Comparison of ENCODE assay signal across 16 cellular contexts in genomic region chr1:25702101-25702775, GRCh38.
DNase-seq lines count a peak whose midpoint lies in the region; ATAC-seq, FAIRE-seq and TF ChIP-seq lines count a peak whose summit lies in the region.
"Had no signal": no experiment of that assay in that cellular context is flagged by ENCODE, and none has a peak within 500 bp of the region (broad histone marks: within the 10 kb centered on the region; RNA-seq: fewer than 3 reads in every experiment).

No MANE protein-coding gene starts in this region.

- peak overlapping the region; percentile 27 for H3K4ac ChIP-seq in H1 (replicated peaks; ENCODE audit: insufficient read length, low read depth, low read length)

- H4K8ac ChIP-seq in H1 (ENCODE audit: extremely low read depth, insufficient read depth, low read length) = peak overlapping the region; percentile 85; the same call in 1 of the 2 replicates

- H3K9me3 Mint-ChIP-seq in effector memory CD8-positive, alpha-beta T cell = no peaks in the 10 kb centered on the region
- no peaks in the 10 kb centered on the region for H3K9me3 Mint-ChIP-seq in glutamatergic neuron (ENCODE audit: unreplicated experiment)

- H3K23ac ChIP-seq in H1 (ENCODE audit: insufficient read length) = no peak overlapping the region

- H3K27ac ChIP-seq in left ventricle myocardium inferior (replicated peaks) (peak overlapping the region; percentile 96), H1 (ENCODE audit: low read depth, low read length) (peak overlapping the region; percentile 43; the same call in 1 of the 2 replicates), muscle layer of colon (ENCODE audit: low read depth, low read length) (peak overlapping the region; percentile 60)
- H3K27ac ChIP-seq: parathyroid adenoma, SK-N-MC had no signal

- no peak overlapping the region for H3K56ac ChIP-seq in H1 (replicated peaks; ENCODE audit: insufficient read length, low read depth, low read length)

- intact Hi-C loops in left ventricle myocardium inferior (cut with micrococcal nuclease) (no loop called here), cardiac septum (cut with DNase I) (no loop called here)

- no peaks in the 10 kb centered on the region for H3K9me3 ChIP-seq in left ventricle myocardium inferior (replicated peaks)
- H3K9me3 ChIP-seq in H1 (ENCODE audit: insufficient read depth in 2 of 2, low read depth in 1 of 2, low read length in 1 of 2) = no peaks in the 10 kb centered on the region
- H3K9me3 ChIP-seq in muscle layer of colon (ENCODE audit: low read length) = no peaks in the 10 kb centered on the region

- TF ChIP-seq RAD21 in H1 (IDR thresholded peaks at IDR 0.05 in 1 of 2, conservative IDR thresholded peaks at IDR 0.05 in 1 of 2; ENCODE audit: low read depth in 2 of 2, low read length in 2 of 2) = peak in 1 of 2 experiments; percentile 35; a peak in 1 of 4 replicates

- H3K27me3 Mint-ChIP-seq in effector memory CD8-positive, alpha-beta T cell = no peaks in the 10 kb centered on the region
- peaks cover 6% of the 10 kb centered on the region for H3K27me3 Mint-ChIP-seq in glutamatergic neuron (ENCODE audit: unreplicated experiment)

- H3K4me3 ChIP-seq in left ventricle myocardium inferior (no peak overlapping the region), H1 (ENCODE audit: extremely low read depth in 1 of 4, insufficient read depth in 2 of 4, low read depth in 3 of 4, low read length in 4 of 4) (0 out of 8 replicates have a peak overlapping the region, but pooled peaks of 1 of the 4 experiments have one; percentile 8), muscle layer of colon (ENCODE audit: low read depth in 1 of 2, low read length in 2 of 2) (no peak overlapping the region)
- H3K4me3 ChIP-seq: SK-N-MC had no signal

- H3K36me3 ChIP-seq in left ventricle myocardium inferior = no peaks in the 10 kb centered on the region
- no peaks in the 10 kb centered on the region for H3K36me3 ChIP-seq in H1 (ENCODE audit: control insufficient read depth in 2 of 4, insufficient read depth in 4 of 4, low read length in 3 of 4)
- H3K36me3 ChIP-seq in muscle layer of colon (ENCODE audit: insufficient read depth, low read length) = no peaks in the 10 kb centered on the region

- POLR2A ChIA-PET in H1 (lab: Charles Lee; ENCODE audit: partially characterized antibody) = interaction anchor here (0.5 to 1.3 kb wide), 4 partner anchors 45 to 183 kb away, joined by 3 read pairs; no protein-coding TSS in a partner anchor

- no peaks in the 10 kb centered on the region for H3K79me1 ChIP-seq in H1 (ENCODE audit: low read depth, low read length)

- peak in 1 of 2 experiments; percentile 26; a peak in 1 of 3 replicates for TF ChIP-seq POLR2A in H1 (IDR thresholded peaks at IDR 0.05; ENCODE audit: control extremely low read depth in 1 of 2, low read depth in 2 of 2, low read length in 2 of 2)

- H2BK15ac ChIP-seq in H1 (ENCODE audit: low read length) = no peak overlapping the region; the same call in 1 of the 2 replicates

- peak in 1 of 2 experiments; percentile 61; a peak in 1 of 3 replicates for TF ChIP-seq EP300 in H1 (IDR thresholded peaks at IDR 0.05; ENCODE audit: borderline replicate concordance in 1 of 2, low read depth in 2 of 2, low read length in 2 of 2)

- no peak overlapping the region for H3K14ac ChIP-seq in H1 (ENCODE audit: insufficient read length)

- H3K79me2 ChIP-seq in H1 (ENCODE audit: control insufficient read depth in 1 of 2, insufficient read depth in 2 of 2, low read length in 2 of 2) = no peaks in the 10 kb centered on the region

- peaks cover 17 to 27% of the 10 kb centered on the region in 2 donors for H3K4me1 Mint-ChIP-seq in effector memory CD8-positive, alpha-beta T cell (ENCODE audit: low read depth in 2 of 2)
- H3K4me1 Mint-ChIP-seq in glutamatergic neuron (ENCODE audit: low read depth, unreplicated experiment) = peaks cover 35% of the 10 kb centered on the region

- H3K4me2 ChIP-seq in H1 (ENCODE audit: insufficient read depth in 1 of 2, low read depth in 2 of 2, low read length in 2 of 2) = peak overlapping the region; percentile 54 to 60; a peak in 3 of 4 replicates

- no peak for ATAC-seq in effector memory CD8-positive, alpha-beta T cell (replicated peaks)

- peak; percentile 85 for FAIRE-seq in H1 (lab: Jason Lieb, UNC)
- FAIRE-seq: frontal cortex, keratinocyte had no signal

- H3K18ac ChIP-seq in H1 (ENCODE audit: extremely low read depth, low read length) = peak overlapping the region; percentile 92

- no peak for DNase-seq in left ventricle myocardium inferior
- no peak for DNase-seq in cardiac septum (ENCODE audit: low spot score)
- no peak for DNase-seq in H1 (ENCODE audit: low read depth in 1 of 2, low spot score in 2 of 2)
- DNase-seq in effector memory CD8-positive, alpha-beta T cell = no peak
- DNase-seq in glutamatergic neuron = no peak
- DNase-seq in GM19240 (ENCODE audit: insufficient read length, low spot score) = no peak
- DNase-seq in T-helper 2 cell = no peak
- DNase-seq: activated CD4-positive, alpha-beta memory T cell treated with anti-CD3 and anti-CD28 coated beads, Interleukin-2, amount 10 ng/mL, durations not matched to agents 7 days and 5 days; effector CD4-positive, alpha-beta T cell; NCI-H1930; NCI-H510A had no signal

- H3K27me3 ChIP-seq in left ventricle myocardium inferior (ENCODE audit: low read depth) = no peaks in the 10 kb centered on the region
- H3K27me3 ChIP-seq in H1 (replicated peaks in 1 of 4; ENCODE audit: control insufficient read depth in 3 of 4, extremely low read depth in 1 of 4, insufficient read depth in 3 of 4, low read length in 3 of 4) = no peaks in the 10 kb centered on the region
- H3K27me3 ChIP-seq in muscle layer of colon (ENCODE audit: control insufficient read depth in 1 of 2, insufficient read depth in 2 of 2, low read length in 2 of 2) = no peaks in the 10 kb centered on the region

- H2BK12ac ChIP-seq in H1 (ENCODE audit: low read depth, low read length) = peak overlapping the region; percentile 60; the same call in 1 of the 2 replicates

- TF ChIP-seq CTCF in left ventricle myocardium inferior (IDR thresholded peaks at IDR 0.05; ENCODE audit: borderline replicate concordance) = no peak
- no peak for TF ChIP-seq CTCF in H1 (IDR thresholded peaks at IDR 0.05; ENCODE audit: control extremely low read depth in 1 of 3, insufficient read depth in 1 of 3, low read depth in 1 of 3, low read length in 3 of 3)
- TF ChIP-seq CTCF in glutamatergic neuron (IDR thresholded peaks at IDR 0.05; ENCODE audit: partially characterized antibody, unreplicated experiment) = no peak

- no peak overlapping the region for H4K91ac ChIP-seq in H1 (replicated peaks; ENCODE audit: insufficient read length, low read length)

- peaks cover 7% of the 10 kb centered on the region for H3K36me3 Mint-ChIP-seq in effector memory CD8-positive, alpha-beta T cell (ENCODE audit: insufficient read depth)
- H3K36me3 Mint-ChIP-seq in glutamatergic neuron (ENCODE audit: unreplicated experiment) = no peaks in the 10 kb centered on the region

- no peak overlapping the region for H2AFZ ChIP-seq in H1 (ENCODE audit: low read length)
- H2AFZ ChIP-seq: parathyroid adenoma had no signal

- no peaks in the 10 kb centered on the region for H3K23me2 ChIP-seq in H1 (ENCODE audit: low read depth, low read length)

- no peak overlapping the region for H2AK5ac ChIP-seq in H1 (ENCODE audit: low read depth, low read length)

- H2BK120ac ChIP-seq in H1 (replicated peaks; ENCODE audit: low read depth, low read length) = no peak overlapping the region

- 66% methylated on average over 11 of the region's 11 CpGs; no CpG with 5 or more reads in 1 of the 2 experiments for WGBS in H1 (ENCODE audit: extremely low coverage in 1 of 2, insufficient coverage in 1 of 2, insufficient read length in 1 of 2, insufficient replicate concordance in 2 of 2, low coverage in 1 of 2, low lambda C conversion rate in 2 of 2, missing lambda C conversion rate in 1 of 2), 2 experiments

- H4K20me1 ChIP-seq in H1 (replicated peaks in 1 of 2; ENCODE audit: control insufficient read depth in 1 of 2, insufficient read depth in 2 of 2, low read length in 2 of 2) = no peaks in the 10 kb centered on the region

- no peak overlapping the region for H3K9ac ChIP-seq in H1 (replicated peaks in 1 of 4; ENCODE audit: extremely low read depth in 1 of 4, low read depth in 3 of 4, low read length in 3 of 4)
- H3K9ac ChIP-seq in muscle layer of colon (ENCODE audit: low read length) = no peak overlapping the region
- H3K9ac ChIP-seq: parathyroid adenoma had no signal

- H2BK20ac ChIP-seq in H1 (ENCODE audit: low read length) = peak overlapping the region; percentile 29; the same call in 1 of the 2 replicates

- H2BK5ac ChIP-seq in H1 (ENCODE audit: low read depth, low read length) = peak overlapping the region; percentile 68; the same call in 1 of the 2 replicates

- H3K27ac Mint-ChIP-seq in effector memory CD8-positive, alpha-beta T cell = no peak overlapping the region
- no peak overlapping the region for H3K27ac Mint-ChIP-seq in glutamatergic neuron (ENCODE audit: unreplicated experiment)
- H3K27ac Mint-ChIP-seq: activated CD4-positive, alpha-beta memory T cell treated with anti-CD3 and anti-CD28 coated beads, Interleukin-2, amount 10 ng/mL, durations not matched to agents 7 days and 5 days had no signal

- peak overlapping the region; percentile 38 for H4K5ac ChIP-seq in H1 (ENCODE audit: insufficient read length, low read depth, low read length)

- H3K4me1 ChIP-seq in left ventricle myocardium inferior = peaks cover 98% of the 10 kb centered on the region
- H3K4me1 ChIP-seq in H1 (replicated peaks in 1 of 4; ENCODE audit: control insufficient read depth in 3 of 4, insufficient read depth in 4 of 4, low read length in 3 of 4) = peaks cover 30 to 41% (median 37%) of the 10 kb centered on the region in 4 experiments
- peaks cover 78% of the 10 kb centered on the region for H3K4me1 ChIP-seq in muscle layer of colon (ENCODE audit: insufficient read depth, low read length)

- CTCF ChIA-PET in H1 (lab: Charles Lee; ENCODE audit: partially characterized antibody) = interaction anchor here (0.6 to 4.2 kb wide), 13 partner anchors 7 to 286 kb away, joined by 3 to 18 read pairs (median 4); partner anchors contain the start of gene SELENON

- H3K4me3 Mint-ChIP-seq in effector memory CD8-positive, alpha-beta T cell = no peak overlapping the region
- no peak overlapping the region for H3K4me3 Mint-ChIP-seq in glutamatergic neuron (ENCODE audit: unreplicated experiment)
- H3K4me3 Mint-ChIP-seq: activated CD4-positive, alpha-beta memory T cell treated with anti-CD3 and anti-CD28 coated beads, Interleukin-2, amount 10 ng/mL, durations not matched to agents 7 days and 5 days had no signal

TF ChIP-seq in H1, 55 proteins besides CTCF, POLR2A, EP300 and RAD21 (continues in another document):
- TF ChIP-seq TEAD4 (IDR thresholded peaks at IDR 0.05; ENCODE audit: low read depth, low read length) (peak; percentile 54; the same call in 1 of the 2 replicates), SP1 (IDR thresholded peaks at IDR 0.05; ENCODE audit: low read depth, low read length) (peak; percentile 94), TAF1 (IDR thresholded peaks at IDR 0.05; ENCODE audit: low read depth, low read length) (0 out of 2 replicates have a peak, but pooled peaks have one; percentile 32), RFX5 (IDR thresholded peaks at IDR 0.05; ENCODE audit: borderline replicate concordance, low read depth, low read length) (no peak), EGR1 (IDR thresholded peaks at IDR 0.05; ENCODE audit: borderline replicate concordance, low read depth, low read length) (peak; percentile 55; the same call in 1 of the 2 replicates)

Comparison
In these comparisons a context has a peak if more than half of its experiments do, and no peak if none do; other contexts are left out.
1. H3K27ac ChIP-seq: peak in every context shown above with its lines; median percentile 96 in left ventricle myocardium inferior; 60 in muscle layer of colon; 43 in H1.